Comparison of ENCODE assay signal across 25 cellular contexts in genomic region chr5:91018712-91019371, GRCh38.
A peak's percentile ranks its signal among the peaks of the same experiment; 100 is the strongest.
DNase-seq lines count a peak whose midpoint lies in the region; ATAC-seq, FAIRE-seq and TF ChIP-seq lines count a peak whose summit lies in the region.
"Had no signal": no experiment of that assay in that cellular context is flagged by ENCODE, and none has a peak within 500 bp of the region (broad histone marks: within the 10 kb centered on the region; RNA-seq: fewer than 3 reads in every experiment).

No MANE protein-coding gene starts in this region.

- H3K27ac Mint-ChIP-seq in astrocyte (ENCODE audit: unreplicated experiment): peak overlapping the region; percentile 93
- H3K27ac Mint-ChIP-seq: CD8-positive, alpha-beta memory T cell had no signal

- TF ChIP-seq POLR2A in A549 (IDR thresholded peaks at IDR 0.05; ENCODE audit: low read length) (no peak), gastroesophageal sphincter (IDR thresholded peaks at IDR 0.05) (no peak)

- no peak overlapping the region for H3K27ac ChIP-seq in A549
- no peak overlapping the region for H3K27ac ChIP-seq in astrocyte (ENCODE audit: low read depth, low read length)
- H3K27ac ChIP-seq in gastroesophageal sphincter: peak overlapping the region; percentile 39 to 68 (median 64)
- H3K27ac ChIP-seq in psoas muscle: peak overlapping the region; percentile 63
- H3K27ac ChIP-seq: C4-2B, SJSA1 had no signal

- H2AFZ ChIP-seq in astrocyte (ENCODE audit: low read depth, low read length): no peak overlapping the region

- H3K36me3 ChIP-seq in astrocyte (ENCODE audit: insufficient read depth, low read length) (no peaks in the 10 kb centered on the region), gastroesophageal sphincter (no peaks in the 10 kb centered on the region), psoas muscle (ENCODE audit: insufficient read depth in 1 of 2, low read depth in 1 of 2) (no peaks in the 10 kb centered on the region)
- H3K36me3 ChIP-seq: SJSA1 had no signal

- H3K4me1 ChIP-seq in A549 (peaks cover 18% of the 10 kb centered on the region), astrocyte (ENCODE audit: insufficient read depth, low read length) (no peaks in the 10 kb centered on the region), gastroesophageal sphincter (peaks cover 0 to 59% (median 14%) of the 10 kb centered on the region in 3 donors), psoas muscle (peaks cover 44% of the 10 kb centered on the region)
- H3K4me1 ChIP-seq: SJSA1 had no signal

- H3K4me3 ChIP-seq in A549 (no peak overlapping the region), astrocyte (ENCODE audit: insufficient read depth, low read depth, low read length) (no peak overlapping the region), gastroesophageal sphincter (no peak overlapping the region), psoas muscle (no peak overlapping the region)
- H3K4me3 ChIP-seq: SJSA1 had no signal

- no peaks in the 10 kb centered on the region for H3K79me2 ChIP-seq in astrocyte (ENCODE audit: insufficient read depth, low read length)

- TF ChIP-seq EP300 in A549 (IDR thresholded peaks at IDR 0.05) (no peak), gastroesophageal sphincter (IDR thresholded peaks at IDR 0.05) (no peak)

- H3K4me1 Mint-ChIP-seq in astrocyte (ENCODE audit: low read depth, unreplicated experiment): peaks cover 31% of the 10 kb centered on the region
- H3K4me1 Mint-ChIP-seq: CD8-positive, alpha-beta memory T cell had no signal

- DNase-seq in A549 (ENCODE audit: low read depth in 1 of 2, low spot score in 1 of 2): no peak
- no peak for DNase-seq in astrocyte (ENCODE audit: low read depth)
- no peak for DNase-seq in psoas muscle
- DNase-seq in NCI-H146 treated with DMSO at 0.1 percent for 48 hours (lab: John Stamatoyannopoulos, UW; ENCODE audit: unreplicated experiment): no peak
- no peak for DNase-seq in dermis blood vessel endothelial cell
- DNase-seq in NCI-H1092 treated with DMSO at 0.1 percent for 48 hours (lab: John Stamatoyannopoulos, UW): no peak
- DNase-seq: Calu3; CD8-positive, alpha-beta memory T cell; GOT3; KG1; NCI-H1105; NCI-H146; NCI-H2029 treated with DMSO at 0.1 percent for 48 hours; NCI-H2171; NCI-H446; NCI-H526; OCI-M1 had no signal

- no peak overlapping the region for H3K4me2 ChIP-seq in A549
- no peak overlapping the region for H3K4me2 ChIP-seq in astrocyte (ENCODE audit: low read length)

- peaks cover 7% of the 10 kb centered on the region; the same call in 2 of the 3 replicates for H3K9me3 ChIP-seq in A549
- no peaks in the 10 kb centered on the region for H3K9me3 ChIP-seq in astrocyte (ENCODE audit: insufficient read depth, low read depth, low read length)
- H3K9me3 ChIP-seq in gastroesophageal sphincter: no peaks in the 10 kb centered on the region
- H3K9me3 ChIP-seq in psoas muscle: no peaks in the 10 kb centered on the region
- H3K9me3 ChIP-seq: SJSA1 had no signal

- CTCF ChIA-PET in A549 (lab: Yijun Ruan, JAX): interaction anchor here (0.8 to 1.2 kb wide), 3 partner anchors 8 to 86 kb away, joined by 3 to 5 read pairs (median 3); no protein-coding TSS in a partner anchor

- H4K20me1 ChIP-seq in astrocyte (ENCODE audit: insufficient read depth, low read length): no peaks in the 10 kb centered on the region

- H3K27me3 ChIP-seq in astrocyte (ENCODE audit: insufficient read depth, low read length): no peaks in the 10 kb centered on the region
- no peaks in the 10 kb centered on the region for H3K27me3 ChIP-seq in gastroesophageal sphincter
- H3K27me3 ChIP-seq in psoas muscle (ENCODE audit: insufficient read depth in 3 of 3, low read length in 2 of 3): no peaks in the 10 kb centered on the region
- H3K27me3 ChIP-seq: SJSA1 had no signal

- POLR2A ChIA-PET in A549 (lab: Yijun Ruan, JAX): no interaction called here

- no peak for TF ChIP-seq CTCF in A549 (IDR thresholded peaks at IDR 0.05)
- TF ChIP-seq CTCF in astrocyte (IDR thresholded peaks at IDR 0.05; ENCODE audit: insufficient read depth, low read depth, low read length): no peak
- TF ChIP-seq CTCF in gastroesophageal sphincter (IDR thresholded peaks at IDR 0.05): no peak
- TF ChIP-seq CTCF in psoas muscle (IDR thresholded peaks at IDR 0.05): no peak

- TF ChIP-seq RAD21 in A549 (conservative IDR thresholded peaks at IDR 0.05 in 1 of 2, IDR thresholded peaks at IDR 0.05 in 1 of 2): no peak

- H3K36me3 Mint-ChIP-seq in astrocyte (ENCODE audit: low read depth, unreplicated experiment): no peaks in the 10 kb centered on the region
- H3K36me3 Mint-ChIP-seq: CD8-positive, alpha-beta memory T cell had no signal

- FAIRE-seq in A549 (lab: Jason Lieb, UNC) (peak; percentile 36), astrocyte (lab: Jason Lieb, UNC) (peak; percentile 9)
- FAIRE-seq: G401.6, GM12892 had no signal

- intact Hi-C loops in psoas muscle (cut with DNase I): no loop called here

- H3K9ac ChIP-seq in astrocyte (ENCODE audit: low read length): no peak overlapping the region

- no peaks in the 10 kb centered on the region for H3K27me3 Mint-ChIP-seq in astrocyte (ENCODE audit: low read depth, unreplicated experiment)

- peaks cover 7% of the 10 kb centered on the region for H3K9me3 Mint-ChIP-seq in astrocyte (ENCODE audit: unreplicated experiment)

- ATAC-seq in A549 (no peak), gastroesophageal sphincter (no peak), psoas muscle (peak in 3 of 4 donors; percentile 40 to 66 (median 66)), HG02973 (IDR thresholded peaks at IDR 0.05; ENCODE audit: unreplicated experiment) (no peak)
- ATAC-seq: HCT116, Right ventricle myocardium inferior had no signal

- H3K4me3 Mint-ChIP-seq in astrocyte (ENCODE audit: unreplicated experiment): no peak overlapping the region
- H3K4me3 Mint-ChIP-seq: CD8-positive, alpha-beta memory T cell had no signal

- 81% methylated on average over 4 of the region's 4 CpGs for WGBS in A549 (ENCODE audit: missing lambda C conversion rate)
- WGBS in gastroesophageal sphincter (ENCODE audit: low coverage in 1 of 2), 2 donors: 58 to 64% methylated on average over 3 of the region's 4 CpGs
- 34 to 51% (median 41%) methylated on average over 4 of the region's 4 CpGs for WGBS in psoas muscle, 3 donors

TF ChIP-seq in A549, 52 proteins besides CTCF, POLR2A, EP300 and RAD21:
- no peak for TF ChIP-seq HES2 (IDR thresholded peaks at IDR 0.05)
- TF ChIP-seq JUNB (IDR thresholded peaks at IDR 0.05): no peak
- TF ChIP-seq GATA3 (IDR thresholded peaks at IDR 0.05; ENCODE audit: borderline replicate concordance): no peak
- no peak for TF ChIP-seq CEBPB (IDR thresholded peaks at IDR 0.05)
- TF ChIP-seq ZSCAN20 (CRISPR knock-in tag; IDR thresholded peaks at IDR 0.05): no peak
- no peak for TF ChIP-seq HDAC2 (IDR thresholded peaks at IDR 0.05)
- no peak for TF ChIP-seq TP53 (CRISPR knock-in tag; IDR thresholded peaks at IDR 0.05)
- no peak for TF ChIP-seq KDM1A (IDR thresholded peaks at IDR 0.05; ENCODE audit: low read depth)

Comparison
In these comparisons a context has a peak if more than half of its experiments do, and no peak if none do; other contexts are left out.
1. ATAC-seq: peak in psoas muscle (3 of 4); none in A549 (0 of 2), gastroesophageal sphincter (single experiment) and HG02973 (single experiment).
2. H3K27ac ChIP-seq: peak in gastroesophageal sphincter (4 of 4) and psoas muscle (single experiment); none in A549 (0 of 2) and astrocyte (single experiment).